ENCODE assay signal across 11 cellular contexts in the genomic region with DNA sequence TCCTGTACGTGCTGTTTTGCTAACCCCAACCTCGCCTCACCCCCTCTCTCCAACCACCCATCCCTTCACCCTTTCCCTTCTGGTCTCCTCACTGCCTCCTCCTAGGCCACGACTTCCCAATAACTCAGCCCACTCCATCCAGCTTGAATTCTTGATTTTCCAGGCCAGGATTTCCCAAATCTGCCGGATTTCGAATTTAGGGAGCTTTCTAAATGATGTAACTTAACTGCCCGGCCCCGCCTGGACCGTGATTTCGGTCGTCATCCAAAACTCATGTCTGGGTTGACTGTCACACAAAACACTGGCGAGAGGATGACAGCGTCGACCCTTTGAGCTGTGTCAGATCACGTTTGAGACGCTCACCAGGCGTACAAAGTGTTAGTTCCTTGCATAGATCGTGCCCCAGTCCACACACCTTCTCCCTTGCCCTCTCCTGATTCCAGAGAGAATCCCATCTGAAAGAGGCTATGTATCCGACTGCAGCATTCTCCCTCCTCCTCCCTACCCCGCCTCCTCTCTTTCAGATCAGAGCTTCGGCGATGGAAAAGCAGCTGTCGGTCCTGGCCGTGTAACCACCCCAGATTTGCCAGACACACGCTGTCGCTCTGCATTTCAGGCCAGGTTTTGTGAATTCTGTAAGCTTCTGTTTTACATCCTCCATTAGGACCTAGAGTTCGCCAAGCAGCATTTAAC.
DNase-seq lines count a peak whose midpoint lies in the region; ATAC-seq and TF ChIP-seq lines count a peak whose summit lies in the region.
"Had no signal": no experiment of that assay in that cellular context is flagged by ENCODE, and none has a peak within 500 bp of the region (broad histone marks: within the 10 kb centered on the region; RNA-seq: fewer than 3 reads in every experiment).

No MANE protein-coding gene starts in this region.

- intact Hi-C loops in sciatic nerve (cut with DNase I): no loop called here

- TF ChIP-seq CTCF in epithelial cell of proximal tubule (conservative IDR thresholded peaks at IDR 0.05; ENCODE audit: low read depth, low read length): no peak
- TF ChIP-seq CTCF in nephron (IDR thresholded peaks at IDR 0.05; ENCODE audit: unreplicated experiment in 3 of 3): no peak

- peaks cover 23% of the 10 kb centered on the region; the same call in 1 of the 2 replicates for H3K27me3 ChIP-seq in HUES6 (ENCODE audit: control insufficient read depth, insufficient read depth, low read length)

- ATAC-seq in HG02840 (IDR thresholded peaks at IDR 0.05; ENCODE audit: low FRiP score, unreplicated experiment): no peak
- ATAC-seq in sciatic nerve: no peak
- no peak for ATAC-seq in HG02623 (IDR thresholded peaks at IDR 0.05; ENCODE audit: unreplicated experiment)

- peak overlapping the region; percentile 68 to 71 (median 70) for H3K4me3 Mint-ChIP-seq in nephron
- H3K4me3 Mint-ChIP-seq: CD4-positive, alpha-beta T cell had no signal

- H3K4me3 ChIP-seq in HUES6 (ENCODE audit: low read depth, low read length): peak overlapping the region; percentile 63
- H3K4me3 ChIP-seq in epithelial cell of proximal tubule (ENCODE audit: low read depth, low read length): peak overlapping the region; percentile 3

- no peak overlapping the region for H3K27ac ChIP-seq in HUES6 (ENCODE audit: low read depth, low read length)
- H3K27ac ChIP-seq: heart left ventricle had no signal

- peaks cover 9% of the 10 kb centered on the region; the same call in 1 of the 2 replicates for H3K4me1 ChIP-seq in HUES6 (ENCODE audit: control insufficient read depth, insufficient read depth, low read length)

- no peaks in the 10 kb centered on the region for H3K9me3 Mint-ChIP-seq in nephron
- H3K9me3 Mint-ChIP-seq: CD4-positive, alpha-beta T cell had no signal

- no peaks in the 10 kb centered on the region for H3K36me3 Mint-ChIP-seq in nephron (ENCODE audit: low read depth)

- peaks cover 20% of the 10 kb centered on the region for H3K4me1 Mint-ChIP-seq in nephron

- peaks cover 82% of the 10 kb centered on the region for H3K27me3 Mint-ChIP-seq in nephron (ENCODE audit: low read depth)

- DNase-seq in ELF-1 (ENCODE audit: low read depth, low spot score) (peak; percentile 64), epithelial cell of proximal tubule (ENCODE audit: low read depth) (no peak), sciatic nerve (ENCODE audit: low spot score) (no peak)
- DNase-seq: activated CD4-positive, CD25-positive, alpha-beta regulatory T cell; CD4-positive, alpha-beta T cell; heart left ventricle; NCI-H2029 had no signal

- peak overlapping the region; percentile 6 for H3K9ac ChIP-seq in HUES6 (ENCODE audit: low read length)

- H3K27ac Mint-ChIP-seq in nephron: no peak overlapping the region
- H3K27ac Mint-ChIP-seq: CD4-positive, alpha-beta T cell had no signal

- no peaks in the 10 kb centered on the region for H3K36me3 ChIP-seq in HUES6 (ENCODE audit: control insufficient read depth, insufficient read depth, low read length)
- H3K36me3 ChIP-seq: heart left ventricle had no signal

- H3K9me3 ChIP-seq in HUES6 (ENCODE audit: control insufficient read depth, insufficient read depth, low read depth, low read length): no peaks in the 10 kb centered on the region
- H3K9me3 ChIP-seq: heart left ventricle had no signal
